In genomic region chr1:31509124-31510072, GRCh38 we compare ENCODE assay signal across 1 cellular context.
TF ChIP-seq lines count a peak whose summit lies in the region.

No MANE protein-coding gene starts in this region.

TF ChIP-seq in HepG2, 621 proteins besides CTCF, POLR2A, EP300 and RAD21 (continued from another document and continues in another):
- TF ChIP-seq, protein P1, sequence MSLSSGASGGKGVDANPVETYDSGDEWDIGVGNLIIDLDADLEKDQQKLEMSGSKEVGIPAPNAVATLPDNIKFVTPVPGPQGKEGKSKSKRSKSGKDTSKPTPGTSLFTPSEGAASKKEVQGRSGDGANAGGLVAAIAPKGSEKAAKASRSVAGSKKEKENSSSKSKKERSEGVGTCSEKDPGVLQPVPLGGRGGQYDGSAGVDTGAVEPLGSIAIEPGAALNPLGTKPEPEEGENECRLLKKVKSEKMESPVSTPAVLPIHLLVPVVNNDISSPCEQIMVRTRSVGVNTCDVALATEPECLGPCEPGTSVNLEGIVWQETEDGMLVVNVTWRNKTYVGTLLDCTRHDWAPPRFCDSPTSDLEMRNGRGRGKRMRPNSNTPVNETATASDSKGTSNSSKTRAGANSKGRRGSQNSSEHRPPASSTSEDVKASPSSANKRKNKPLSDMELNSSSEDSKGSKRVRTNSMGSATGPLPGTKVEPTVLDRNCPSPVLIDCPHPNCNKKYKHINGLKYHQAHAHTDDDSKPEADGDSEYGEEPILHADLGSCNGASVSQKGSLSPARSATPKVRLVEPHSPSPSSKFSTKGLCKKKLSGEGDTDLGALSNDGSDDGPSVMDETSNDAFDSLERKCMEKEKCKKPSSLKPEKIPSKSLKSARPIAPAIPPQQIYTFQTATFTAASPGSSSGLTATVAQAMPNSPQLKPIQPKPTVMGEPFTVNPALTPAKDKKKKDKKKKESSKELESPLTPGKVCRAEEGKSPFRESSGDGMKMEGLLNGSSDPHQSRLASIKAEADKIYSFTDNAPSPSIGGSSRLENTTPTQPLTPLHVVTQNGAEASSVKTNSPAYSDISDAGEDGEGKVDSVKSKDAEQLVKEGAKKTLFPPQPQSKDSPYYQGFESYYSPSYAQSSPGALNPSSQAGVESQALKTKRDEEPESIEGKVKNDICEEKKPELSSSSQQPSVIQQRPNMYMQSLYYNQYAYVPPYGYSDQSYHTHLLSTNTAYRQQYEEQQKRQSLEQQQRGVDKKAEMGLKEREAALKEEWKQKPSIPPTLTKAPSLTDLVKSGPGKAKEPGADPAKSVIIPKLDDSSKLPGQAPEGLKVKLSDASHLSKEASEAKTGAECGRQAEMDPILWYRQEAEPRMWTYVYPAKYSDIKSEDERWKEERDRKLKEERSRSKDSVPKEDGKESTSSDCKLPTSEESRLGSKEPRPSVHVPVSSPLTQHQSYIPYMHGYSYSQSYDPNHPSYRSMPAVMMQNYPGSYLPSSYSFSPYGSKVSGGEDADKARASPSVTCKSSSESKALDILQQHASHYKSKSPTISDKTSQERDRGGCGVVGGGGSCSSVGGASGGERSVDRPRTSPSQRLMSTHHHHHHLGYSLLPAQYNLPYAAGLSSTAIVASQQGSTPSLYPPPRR (CRISPR knock-in tag; IDR thresholded peaks at IDR 0.05; ENCODE audit: borderline replicate concordance) = peak; percentile 88
- no peak for TF ChIP-seq KDM5A (IDR thresholded peaks at IDR 0.05; ENCODE audit: borderline replicate concordance, low read length)
- TF ChIP-seq ZNF451 (CRISPR knock-in tag; IDR thresholded peaks at IDR 0.05) = peak; percentile 79; the same call in 1 of the 2 replicates
- peak; percentile 65; the same call in 1 of the 2 replicates for TF ChIP-seq IRX3 (CRISPR knock-in tag; IDR thresholded peaks at IDR 0.05; ENCODE audit: borderline replicate concordance, low read depth)
- no peak for TF ChIP-seq RARG (CRISPR knock-in tag; IDR thresholded peaks at IDR 0.05; ENCODE audit: low read depth)
- TF ChIP-seq, protein P2, sequence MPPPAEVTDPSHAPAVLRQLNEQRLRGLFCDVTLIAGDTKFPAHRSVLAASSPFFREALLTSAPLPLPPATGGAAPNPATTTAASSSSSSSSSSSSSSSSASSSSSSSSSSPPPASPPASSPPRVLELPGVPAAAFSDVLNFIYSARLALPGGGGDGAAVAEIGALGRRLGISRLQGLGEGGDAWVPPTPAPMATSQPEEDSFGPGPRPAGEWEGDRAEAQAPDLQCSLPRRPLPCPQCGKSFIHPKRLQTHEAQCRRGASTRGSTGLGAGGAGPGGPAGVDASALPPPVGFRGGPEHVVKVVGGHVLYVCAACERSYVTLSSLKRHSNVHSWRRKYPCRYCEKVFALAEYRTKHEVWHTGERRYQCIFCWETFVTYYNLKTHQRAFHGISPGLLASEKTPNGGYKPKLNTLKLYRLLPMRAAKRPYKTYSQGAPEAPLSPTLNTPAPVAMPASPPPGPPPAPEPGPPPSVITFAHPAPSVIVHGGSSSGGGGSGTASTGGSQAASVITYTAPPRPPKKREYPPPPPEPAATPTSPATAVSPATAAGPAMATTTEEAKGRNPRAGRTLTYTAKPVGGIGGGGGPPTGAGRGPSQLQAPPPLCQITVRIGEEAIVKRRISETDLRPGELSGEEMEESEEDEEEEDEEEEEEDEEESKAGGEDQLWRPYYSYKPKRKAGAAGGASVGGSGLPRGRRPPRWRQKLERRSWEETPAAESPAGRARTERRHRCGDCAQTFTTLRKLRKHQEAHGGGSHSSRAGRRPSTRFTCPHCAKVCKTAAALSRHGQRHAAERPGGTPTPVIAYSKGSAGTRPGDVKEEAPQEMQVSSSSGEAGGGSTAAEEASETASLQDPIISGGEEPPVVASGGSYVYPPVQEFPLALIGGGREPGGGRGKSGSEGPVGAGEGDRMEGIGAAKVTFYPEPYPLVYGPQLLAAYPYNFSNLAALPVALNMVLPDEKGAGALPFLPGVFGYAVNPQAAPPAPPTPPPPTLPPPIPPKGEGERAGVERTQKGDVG (CRISPR knock-in tag; IDR thresholded peaks at IDR 0.05; ENCODE audit: borderline replicate concordance) = peak; percentile 79; the same call in 1 of the 2 replicates
- TF ChIP-seq PTBP1 (IDR thresholded peaks at IDR 0.05; ENCODE audit: low read depth, low read length, poor library complexity, severe bottlenecking) = no peak
- TF ChIP-seq POGZ (CRISPR knock-in tag; IDR thresholded peaks at IDR 0.05) = peak; percentile 79
- no peak for TF ChIP-seq PAWR (CRISPR knock-in tag; IDR thresholded peaks at IDR 0.05; ENCODE audit: borderline replicate concordance)
- TF ChIP-seq LRRFIP1 (CRISPR knock-in tag; conservative IDR thresholded peaks at IDR 0.05) = no peak
- TF ChIP-seq ZBTB42 (CRISPR knock-in tag; IDR thresholded peaks at IDR 0.05) = no peak
- TF ChIP-seq CCAR2 (optimal IDR thresholded peaks at IDR 0.05; ENCODE audit: low read depth, low read length) = no peak
- no peak for TF ChIP-seq GPN1 (CRISPR knock-in tag; IDR thresholded peaks at IDR 0.05; ENCODE audit: borderline replicate concordance)
- TF ChIP-seq, protein P3, sequence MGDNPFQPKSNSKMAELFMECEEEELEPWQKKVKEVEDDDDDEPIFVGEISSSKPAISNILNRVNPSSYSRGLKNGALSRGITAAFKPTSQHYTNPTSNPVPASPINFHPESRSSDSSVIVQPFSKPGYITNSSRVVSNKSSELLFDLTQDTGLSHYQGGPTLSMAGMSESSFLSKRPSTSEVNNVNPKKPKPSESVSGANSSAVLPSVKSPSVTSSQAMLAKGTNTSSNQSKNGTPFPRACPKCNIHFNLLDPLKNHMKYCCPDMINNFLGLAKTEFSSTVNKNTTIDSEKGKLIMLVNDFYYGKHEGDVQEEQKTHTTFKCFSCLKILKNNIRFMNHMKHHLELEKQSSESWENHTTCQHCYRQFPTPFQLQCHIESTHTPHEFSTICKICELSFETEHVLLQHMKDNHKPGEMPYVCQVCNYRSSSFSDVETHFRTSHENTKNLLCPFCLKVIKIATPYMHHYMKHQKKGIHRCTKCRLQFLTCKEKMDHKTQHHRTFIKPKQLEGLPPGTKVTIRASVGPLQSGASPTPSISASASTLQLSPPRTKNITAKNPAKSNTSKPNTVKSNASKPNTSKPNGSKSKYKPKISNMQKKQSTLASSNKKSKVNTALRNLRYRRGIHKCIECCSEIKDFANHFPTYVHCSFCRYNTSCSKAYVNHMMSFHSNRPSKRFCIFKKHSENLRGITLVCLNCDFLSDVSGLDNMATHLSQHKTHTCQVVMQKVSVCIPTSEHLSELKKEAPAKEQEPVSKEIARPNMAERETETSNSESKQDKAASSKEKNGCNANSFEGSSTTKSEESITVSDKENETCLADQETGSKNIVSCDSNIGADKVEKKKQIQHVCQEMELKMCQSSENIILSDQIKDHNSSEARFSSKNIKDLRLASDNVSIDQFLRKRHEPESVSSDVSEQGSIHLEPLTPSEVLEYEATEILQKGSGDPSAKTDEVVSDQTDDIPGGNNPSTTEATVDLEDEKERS (CRISPR knock-in tag; IDR thresholded peaks at IDR 0.05) = peak; percentile 86; the same call in 1 of the 2 replicates
- TF ChIP-seq TRIM24 (CRISPR knock-in tag; IDR thresholded peaks at IDR 0.05) = peak; percentile 77; the same call in 1 of the 2 replicates
- TF ChIP-seq TCF7L2 (IDR thresholded peaks at IDR 0.05; ENCODE audit: low read depth, low read length) = no peak
- TF ChIP-seq, protein P4, sequence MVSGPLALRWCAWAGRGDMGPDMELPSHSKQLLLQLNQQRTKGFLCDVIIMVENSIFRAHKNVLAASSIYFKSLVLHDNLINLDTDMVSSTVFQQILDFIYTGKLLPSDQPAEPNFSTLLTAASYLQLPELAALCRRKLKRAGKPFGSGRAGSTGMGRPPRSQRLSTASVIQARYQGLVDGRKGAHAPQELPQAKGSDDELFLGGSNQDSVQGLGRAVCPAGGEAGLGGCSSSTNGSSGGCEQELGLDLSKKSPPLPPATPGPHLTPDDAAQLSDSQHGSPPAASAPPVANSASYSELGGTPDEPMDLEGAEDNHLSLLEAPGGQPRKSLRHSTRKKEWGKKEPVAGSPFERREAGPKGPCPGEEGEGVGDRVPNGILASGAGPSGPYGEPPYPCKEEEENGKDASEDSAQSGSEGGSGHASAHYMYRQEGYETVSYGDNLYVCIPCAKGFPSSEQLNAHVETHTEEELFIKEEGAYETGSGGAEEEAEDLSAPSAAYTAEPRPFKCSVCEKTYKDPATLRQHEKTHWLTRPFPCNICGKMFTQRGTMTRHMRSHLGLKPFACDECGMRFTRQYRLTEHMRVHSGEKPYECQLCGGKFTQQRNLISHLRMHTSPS (CRISPR knock-in tag; IDR thresholded peaks at IDR 0.05; ENCODE audit: low read depth) = peak; percentile 75; the same call in 1 of the 2 replicates
- TF ChIP-seq KMT2A (CRISPR knock-in tag; IDR thresholded peaks at IDR 0.05) = no peak
- no peak for TF ChIP-seq ZNF790 (CRISPR knock-in tag; IDR thresholded peaks at IDR 0.05; ENCODE audit: borderline replicate concordance)
- TF ChIP-seq ZSCAN22 (CRISPR knock-in tag; IDR thresholded peaks at IDR 0.05) = no peak
- peak; percentile 83; the same call in 1 of the 2 replicates for TF ChIP-seq HMG20A (CRISPR knock-in tag; IDR thresholded peaks at IDR 0.05; ENCODE audit: borderline replicate concordance)
- TF ChIP-seq ZNF280B (CRISPR knock-in tag; IDR thresholded peaks at IDR 0.05; ENCODE audit: borderline replicate concordance) = peak; percentile 46; the same call in 1 of the 2 replicates
- no peak for TF ChIP-seq PRDM15 (CRISPR knock-in tag; IDR thresholded peaks at IDR 0.05)
- TF ChIP-seq FOXP4 (CRISPR knock-in tag; IDR thresholded peaks at IDR 0.05) = peak; percentile 82
- TF ChIP-seq ZNF564 (CRISPR knock-in tag; IDR thresholded peaks at IDR 0.05) = no peak; the same call in 1 of the 2 replicates
- TF ChIP-seq ONECUT2 (CRISPR knock-in tag; IDR thresholded peaks at IDR 0.05) = no peak; the same call in 1 of the 2 replicates
